ENCODE assay signal across 9 cellular contexts in genomic region chr11:111976119-111976518, GRCh38. TPM values are rescaled to one million over a fixed set of nuclear protein-coding genes. Genes with fewer than 3 reads are reported as not detected.
A peak's percentile ranks its signal among the peaks of the same experiment; 100 is the strongest.
DNase-seq lines count a peak whose midpoint lies in the region; TF ChIP-seq lines count a peak whose summit lies in the region.
"Had no signal": no experiment of that assay in that cellular context is flagged by ENCODE, and none has a peak within 500 bp of the region (broad histone marks: within the 10 kb centered on the region; RNA-seq: fewer than 3 reads in every experiment).

No MANE protein-coding gene starts in this region.

- no peak overlapping the region for H3K18ac ChIP-seq in neuronal stem cell (ENCODE audit: low read length)

- H2BK5ac ChIP-seq in neuronal stem cell (ENCODE audit: low read length), result no peak overlapping the region

- no peak overlapping the region for H3K4me2 ChIP-seq in neuronal stem cell (ENCODE audit: insufficient read depth, low read length, poor library complexity, severe bottlenecking)

- no peak overlapping the region for H4K91ac ChIP-seq in neuronal stem cell (ENCODE audit: low read depth, low read length, poor library complexity)

- TF ChIP-seq CTCF in stomach (IDR thresholded peaks at IDR 0.05), result no peak

- no peak overlapping the region for H2BK120ac ChIP-seq in neuronal stem cell (ENCODE audit: low read depth, low read length)

- TF ChIP-seq EP300 in stomach (IDR thresholded peaks at IDR 0.05), result no peak

- DNase-seq in adipocyte (ENCODE audit: low read depth) (no peak), immature natural killer cell (no peak), stomach (no peak), NCI-H2227 (lab: John Stamatoyannopoulos, UW; ENCODE audit: unreplicated experiment) (no peak), neuronal stem cell (ENCODE audit: low spot score) (no peak), head of caudate nucleus (no peak)
- DNase-seq: effector memory CD8-positive, alpha-beta T cell had no signal

- no peak overlapping the region for H2AFZ ChIP-seq in neuronal stem cell (ENCODE audit: low read length)

- no peak overlapping the region for H2BK12ac ChIP-seq in neuronal stem cell (ENCODE audit: low read length)

- H4K8ac ChIP-seq in neuronal stem cell (ENCODE audit: low read depth, low read length), result no peak overlapping the region

- peaks cover 0 to 3% (median 0%) of the 10 kb centered on the region in 3 donors for H3K36me3 Mint-ChIP-seq in immature natural killer cell

- H2AK5ac ChIP-seq in neuronal stem cell (ENCODE audit: low read depth, low read length), result no peak overlapping the region

- H3K4me1 Mint-ChIP-seq in immature natural killer cell, result peaks cover 9% of the 10 kb centered on the region in 2 donors

- no peak overlapping the region for H3K14ac ChIP-seq in neuronal stem cell (ENCODE audit: low read length)

- H3K4me3 ChIP-seq in HUES48 (ENCODE audit: low read depth, low read length) (peak overlapping the region; percentile 74; the same call in 1 of the 2 replicates), adipocyte (ENCODE audit: low read length) (no peak overlapping the region), stomach (peak overlapping the region in 2 of 4 donors; percentile 66 to 73), neuronal stem cell (ENCODE audit: low read length in 2 of 2) (no peak overlapping the region)
- H3K4me3 ChIP-seq: HAP-1 had no signal

- H3K9me3 ChIP-seq in HUES48 (ENCODE audit: control insufficient read depth, insufficient read depth, low read length) (no peaks in the 10 kb centered on the region), adipocyte (ENCODE audit: control insufficient read depth, low read length) (no peaks in the 10 kb centered on the region), stomach (no peaks in the 10 kb centered on the region), neuronal stem cell (replicated peaks in 1 of 2; ENCODE audit: control insufficient read depth in 2 of 2, insufficient read depth in 1 of 2, low read depth in 1 of 2, low read length in 2 of 2) (no peaks in the 10 kb centered on the region)
- H3K9me3 ChIP-seq: HAP-1 had no signal

- no peaks in the 10 kb centered on the region for H3K9me3 Mint-ChIP-seq in immature natural killer cell
- H3K9me3 Mint-ChIP-seq: effector memory CD8-positive, alpha-beta T cell had no signal

- intact Hi-C loops in stomach (cut with DNase I; ENCODE audit: low total_unique reads), result no loop called here
- intact Hi-C loops in head of caudate nucleus (cut with DNase I), result loop anchor here (5.0 kb wide), 2 partner anchors 39 to 99 kb away; partner anchors contain the start of genes CFAP68, DIXDC1 and FDXACB1

- no peak overlapping the region for H3K27ac Mint-ChIP-seq in immature natural killer cell
- H3K27ac Mint-ChIP-seq: effector memory CD8-positive, alpha-beta T cell had no signal

- peaks cover 5 to 15% (median 6%) of the 10 kb centered on the region in 3 donors for H3K27me3 Mint-ChIP-seq in immature natural killer cell (ENCODE audit: low read depth in 3 of 3)

- 30 to 54% (median 48%) methylated on average over 2 of the region's 2 CpGs for WGBS in stomach, 5 donors
- no CpG with 5 or more reads among the region's 2 CpGs for WGBS in neuronal stem cell (ENCODE audit: extremely low coverage in 2 of 2, insufficient read length in 2 of 2, insufficient replicate concordance in 1 of 2), 2 donors

- no peaks in the 10 kb centered on the region; the same call in 1 of the 2 replicates for H3K27me3 ChIP-seq in HUES48 (ENCODE audit: control insufficient read depth, insufficient read depth, low read length)
- no peaks in the 10 kb centered on the region for H3K27me3 ChIP-seq in adipocyte (replicated peaks; ENCODE audit: control insufficient read depth, insufficient read depth, low read length)
- H3K27me3 ChIP-seq in stomach, result peaks cover 0 to 7% (median 0%) of the 10 kb centered on the region in 3 donors
- peaks cover 0 to 2% (median 0%) of the 10 kb centered on the region in 3 experiments for H3K27me3 ChIP-seq in neuronal stem cell (ENCODE audit: control insufficient read depth in 3 of 3, insufficient read depth in 3 of 3, low read depth in 1 of 3, low read length in 3 of 3)

- no peak overlapping the region for H3K23ac ChIP-seq in neuronal stem cell (ENCODE audit: low read depth, low read length, poor library complexity)

- H3K4me1 ChIP-seq in HUES48 (ENCODE audit: control insufficient read depth, insufficient read depth, low read length), result peaks cover 20% of the 10 kb centered on the region
- H3K4me1 ChIP-seq in adipocyte (ENCODE audit: control insufficient read depth, insufficient read depth, low read length), result peaks cover 33% of the 10 kb centered on the region
- peaks cover 27 to 70% (median 52%) of the 10 kb centered on the region in 4 donors for H3K4me1 ChIP-seq in stomach
- H3K4me1 ChIP-seq in neuronal stem cell (ENCODE audit: control insufficient read depth in 2 of 2, insufficient read depth in 1 of 2, low read depth in 1 of 2, low read length in 2 of 2), result peaks cover 10 to 23% of the 10 kb centered on the region in 2 donors

- H3K4me3 Mint-ChIP-seq in immature natural killer cell, result peak overlapping the region; percentile 41 to 76 (median 52)

- TF ChIP-seq POLR2A in stomach (IDR thresholded peaks at IDR 0.05), result no peak

- no peaks in the 10 kb centered on the region for H3K79me1 ChIP-seq in neuronal stem cell (ENCODE audit: low read depth, low read length)

- H3K9ac ChIP-seq in HUES48 (ENCODE audit: low read depth, low read length) (no peak overlapping the region), adipocyte (ENCODE audit: low read length) (peak overlapping the region; percentile 53), neuronal stem cell (ENCODE audit: low read depth, low read length, poor library complexity) (no peak overlapping the region)

- H3K4ac ChIP-seq in neuronal stem cell (ENCODE audit: low read length), result no peak overlapping the region

- H2BK15ac ChIP-seq in neuronal stem cell (ENCODE audit: low read length), result no peak overlapping the region

- H3K27ac ChIP-seq in HUES48 (ENCODE audit: low read depth, low read length) (no peak overlapping the region), stomach (peak overlapping the region; percentile 64 to 93 (median 89)), neuronal stem cell (replicated peaks; ENCODE audit: low read length) (no peak overlapping the region)

- H3K36me3 ChIP-seq in HUES48 (ENCODE audit: control insufficient read depth, insufficient read depth, low read length), result no peaks in the 10 kb centered on the region
- H3K36me3 ChIP-seq in adipocyte (ENCODE audit: control insufficient read depth, insufficient read depth, low read length, severe bottlenecking), result peaks cover 20% of the 10 kb centered on the region
- peaks cover 0 to 12% (median 5%) of the 10 kb centered on the region in 4 donors for H3K36me3 ChIP-seq in stomach
- peaks cover 11 to 62% of the 10 kb centered on the region in 2 donors for H3K36me3 ChIP-seq in neuronal stem cell (replicated peaks in 1 of 2; ENCODE audit: control insufficient read depth in 2 of 2, insufficient read depth in 2 of 2, low read length in 2 of 2)
- H3K36me3 ChIP-seq: HAP-1 had no signal

RNA-seq across cellular contexts. Expression of gene DIXDC1, which starts 39.0 kb away (rescaled TPM):
- polyA plus RNA-seq in immature natural killer cell (not detected), stomach (10 to 100 TPM in 2 of 3 donors, 1 to 10 TPM in 1; 6.2 to 15.6 (median 11.3) TPM)
- total RNA-seq in stomach, result 100 to 1,000 TPM in 1 of 5 donors, 10 to 100 TPM in 4; 19.1 to 128 (median 60.4) TPM
- 16.8 TPM for polyA plus RNA-seq in neuronal stem cell (2013, experiment 1 of 2)
- 17.4 TPM for polyA plus RNA-seq in neuronal stem cell (2013, experiment 2 of 2)

RNA-seq across cellular contexts. Expression of gene DLAT, which starts 49.1 kb away (rescaled TPM):
- polyA plus RNA-seq in immature natural killer cell (10 to 100 TPM; 13.6 to 21.5 (median 20.7) TPM), stomach (10 to 100 TPM; 10.2 to 17.5 (median 14.7) TPM)
- 10 to 100 TPM in 4 of 5 donors, 1 to 10 TPM in 1; 1.2 to 36.5 (median 13.9) TPM for total RNA-seq in stomach
- 24.2 TPM for polyA plus RNA-seq in neuronal stem cell (2013, experiment 1 of 2)
- 25.2 TPM for polyA plus RNA-seq in neuronal stem cell (2013, experiment 2 of 2)

RNA-seq across cellular contexts. Expression of gene C11orf52, which starts 57.4 kb away (rescaled TPM):
- polyA plus RNA-seq in immature natural killer cell (not detected), stomach (10 to 100 TPM; 28.0 to 43.4 (median 35.0) TPM)
- total RNA-seq in stomach, result 10 to 100 TPM in 2 of 5 donors, 1 to 10 TPM in 2, not detected in 1; 3.9 to 18.7 (median 12.5) TPM
- 0.14 TPM for polyA plus RNA-seq in neuronal stem cell (2013, experiment 1 of 2)
- polyA plus RNA-seq in neuronal stem cell (2013, experiment 2 of 2), result 0.17 TPM

Comparison
In these comparisons a context has a peak if more than half of its experiments do, and no peak if none do; other contexts are left out.
1. H3K27ac ChIP-seq: peak in stomach (5 of 5); none in HUES48 (single experiment) and neuronal stem cell (single experiment).
2. RNA of gene DIXDC1, which starts 39.0 kb away (polyA plus RNA-seq): 6.2 to 15.6 TPM in stomach; not detected in immature natural killer cell; every median in the first group is over 4 times any median in the second.
3. RNA of gene C11orf52, which starts 57.4 kb away (polyA plus RNA-seq): 28.0 to 43.4 TPM in stomach; not detected in immature natural killer cell; every median in the first group is over 10 times any median in the second.